10 cellular contexts compared by ENCODE assay signal in the genomic region with DNA sequence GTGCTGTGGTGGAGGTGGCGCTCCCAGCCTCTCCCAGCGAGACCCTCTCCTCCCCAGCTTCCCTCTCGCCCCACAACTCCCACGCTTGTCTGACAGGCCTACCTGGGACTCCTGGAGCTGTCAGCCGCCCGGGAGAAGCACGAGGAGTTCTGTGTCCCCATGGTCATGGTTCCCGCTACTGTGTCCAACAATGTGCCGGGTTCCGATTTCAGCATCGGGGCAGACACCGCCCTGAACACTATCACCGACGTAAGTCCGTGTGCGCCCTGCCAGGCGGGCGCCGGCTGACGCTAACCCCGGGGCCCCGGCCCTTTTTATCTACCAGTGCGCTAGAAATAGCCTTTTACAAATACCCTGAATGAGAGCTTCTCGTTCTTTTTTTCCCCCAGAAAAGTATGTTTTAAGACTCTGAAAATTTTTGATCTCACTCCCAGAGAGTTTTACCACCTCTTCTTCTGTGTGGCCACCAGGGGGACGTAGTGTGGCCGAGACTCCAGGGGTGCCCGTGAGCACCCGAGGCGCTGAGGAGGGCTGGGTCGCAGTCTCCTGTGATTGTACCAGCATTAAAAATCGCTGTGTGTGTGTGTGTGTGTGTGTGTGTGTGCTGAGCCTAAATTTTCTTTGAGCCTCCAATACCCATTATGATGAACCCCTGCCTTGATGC. TPM values are rescaled to one million over a fixed set of nuclear protein-coding genes. Genes with fewer than 3 reads are reported as not detected.
DNase-seq lines count a peak whose midpoint lies in the region; ATAC-seq and TF ChIP-seq lines count a peak whose summit lies in the region.
"Had no signal": no experiment of that assay in that cellular context is flagged by ENCODE, and none has a peak within 500 bp of the region (broad histone marks: within the 10 kb centered on the region; RNA-seq: fewer than 3 reads in every experiment).

No MANE protein-coding gene starts in this region.

- DNase-seq in EL (peak; percentile 27), colonic mucosa (no peak), midbrain (lab: John Stamatoyannopoulos, UW) (peak; percentile 44), H4 (ENCODE audit: low spot score) (no peak), NCI-H524 (lab: John Stamatoyannopoulos, UW) (no peak)
- DNase-seq: activated gamma-delta T cell treated with Interleukin-2 at 50 U/mL for 16 hours, NCI-H1930 had no signal

- ATAC-seq in GM21723 (IDR thresholded peaks at IDR 0.05; ENCODE audit: unreplicated experiment): no peak
- no peak for ATAC-seq in HG03457 (IDR thresholded peaks at IDR 0.05; ENCODE audit: unreplicated experiment)

- no peaks in the 10 kb centered on the region for H3K4me1 ChIP-seq in colonic mucosa

- no peak overlapping the region for H3K4me3 ChIP-seq in colonic mucosa

- H3K27ac ChIP-seq in colonic mucosa: no peak overlapping the region

- intact Hi-C loops in colonic mucosa (cut with DNase I): no loop called here

- H3K9ac ChIP-seq in colonic mucosa (ENCODE audit: low read depth in 2 of 2, low read length in 2 of 2): no peak overlapping the region

- peaks cover 11% of the 10 kb centered on the region for H3K36me3 ChIP-seq in colonic mucosa

- TF ChIP-seq CTCF in LNCAP (IDR thresholded peaks at IDR 0.05) (peak; percentile 47), colonic mucosa (IDR thresholded peaks at IDR 0.05) (peak; percentile 21)

- H3K27me3 ChIP-seq in colonic mucosa: no peaks in the 10 kb centered on the region

- H3K9me3 ChIP-seq in colonic mucosa: no peaks in the 10 kb centered on the region

RNA-seq across cellular contexts. Expression of gene PFKP, which starts 52.6 kb away (rescaled TPM):
- total RNA-seq in colonic mucosa: 100 to 1,000 TPM; 134 to 209 TPM
- total RNA-seq in H4 (2014; rRNA removed; shearing (Covaris generic)): 98.8 and 119 TPM in 2 replicates

RNA-seq across cellular contexts. Expression of gene PITRM1, which starts 52.7 kb away (rescaled TPM):
- total RNA-seq in colonic mucosa: 10 to 100 TPM; 43.7 to 52.3 TPM
- total RNA-seq in H4 (2014; rRNA removed; shearing (Covaris generic)): 47.5 and 58.9 TPM in 2 replicates

Comparison
In these comparisons a context has a peak if more than half of its experiments do, and no peak if none do; other contexts are left out.
1. DNase-seq: peak in EL (single experiment) and midbrain (single experiment); none in colonic mucosa (single experiment), H4 (single experiment) and NCI-H524 (0 of 2).